Comparison of ENCODE assay signal across 1 cellular context in the genomic region with DNA sequence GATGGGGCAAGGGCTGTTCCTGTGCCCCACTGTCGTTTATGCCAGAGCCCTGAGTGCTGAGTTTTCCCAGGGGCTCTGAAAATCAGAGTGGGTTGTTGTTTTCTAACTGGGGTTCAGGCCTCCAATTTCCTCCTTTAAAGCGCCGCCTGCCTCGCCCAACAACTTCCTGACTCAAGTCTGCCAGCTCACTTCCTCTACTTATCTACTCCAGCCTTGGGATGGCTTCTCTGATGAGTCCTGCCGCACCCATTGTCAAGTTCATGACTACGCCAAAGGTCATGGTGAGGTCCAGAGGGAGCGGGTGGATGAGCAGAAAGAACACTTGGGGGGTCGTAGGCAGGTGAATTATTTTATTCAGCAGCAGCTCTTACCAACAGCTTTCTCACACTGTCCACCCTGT.
TF ChIP-seq lines count a peak whose summit lies in the region.

No MANE protein-coding gene starts in this region.

TF ChIP-seq in K562, 482 proteins besides CTCF, POLR2A, EP300 and RAD21 (continued from another document):
- TF ChIP-seq RCOR1 (IDR thresholded peaks at IDR 0.05; ENCODE audit: borderline replicate concordance in 1 of 2, low read depth in 2 of 2, low read length in 2 of 2) (peak in 1 of 2 experiments; percentile 51; a peak in 1 of 4 replicates), CBFA2T3 (IDR thresholded peaks at IDR 0.05) (peak; percentile 25; the same call in 1 of the 2 replicates), NR2C1 (IDR thresholded peaks at IDR 0.05) (no peak), NR2C1 (tag; IDR thresholded peaks at IDR 0.05) (peak; percentile 30; the same call in 1 of the 2 replicates), SMAD4 (CRISPR knock-in tag; conservative IDR thresholded peaks at IDR 0.05) (0 out of 2 replicates have a peak, but pooled peaks have one; percentile 43), NR2C2 (CRISPR knock-in tag; IDR thresholded peaks at IDR 0.05) (no peak), NR2C2 (tag; IDR thresholded peaks at IDR 0.05) (0 out of 2 replicates have a peak, but pooled peaks have one; percentile 49), ARID1B (IDR thresholded peaks at IDR 0.05) (peak; percentile 38), ESRRA (IDR thresholded peaks at IDR 0.05; ENCODE audit: borderline replicate concordance, low read depth) (peak; percentile 35; the same call in 1 of the 2 replicates), CTBP1 (IDR thresholded peaks at IDR 0.05; ENCODE audit: borderline replicate concordance) (peak; percentile 44; the same call in 1 of the 2 replicates), POLR3A (IDR thresholded peaks at IDR 0.05; ENCODE audit: borderline replicate concordance, extremely low read depth, insufficient read depth, insufficient read length) (no peak), CC2D1A (IDR thresholded peaks at IDR 0.05) (no peak), YY1 (IDR thresholded peaks at IDR 0.05; ENCODE audit: borderline replicate concordance in 1 of 3, control insufficient read depth in 1 of 3, extremely low read depth in 1 of 3, insufficient read depth in 3 of 3, insufficient read length in 1 of 3, insufficient replicate concordance in 2 of 3, low read depth in 1 of 3, low read length in 2 of 3) (peak in 1 of 3 experiments; percentile 10), PURB (CRISPR knock-in tag; IDR thresholded peaks at IDR 0.05; ENCODE audit: low read depth) (no peak), CREM (IDR thresholded peaks at IDR 0.05; ENCODE audit: low read depth) (peak; percentile 53; the same call in 1 of the 2 replicates), BRF1 (IDR thresholded peaks at IDR 0.05; ENCODE audit: borderline replicate concordance, extremely low read depth, insufficient read length) (no peak), ETV6 (IDR thresholded peaks at IDR 0.05; ENCODE audit: borderline replicate concordance in 1 of 2, low read depth in 2 of 2, low read length in 1 of 2) (0 out of 4 replicates have a peak, but pooled peaks of 1 of the 2 experiments have one; percentile 21), ETV6 (CRISPR knock-in tag; IDR thresholded peaks at IDR 0.05; ENCODE audit: borderline replicate concordance) (no peak), GABPA (tag; conservative IDR thresholded peaks at IDR 0.05; ENCODE audit: low read depth) (peak; percentile 57), ZNF830 (CRISPR knock-in tag; IDR thresholded peaks at IDR 0.05) (no peak), EHMT2 (IDR thresholded peaks at IDR 0.05) (peak; percentile 71), SPI1 (IDR thresholded peaks at IDR 0.05; ENCODE audit: borderline replicate concordance, low read depth, low read length) (peak; percentile 72; the same call in 1 of the 2 replicates)
- TF ChIP-seq, protein P1, sequence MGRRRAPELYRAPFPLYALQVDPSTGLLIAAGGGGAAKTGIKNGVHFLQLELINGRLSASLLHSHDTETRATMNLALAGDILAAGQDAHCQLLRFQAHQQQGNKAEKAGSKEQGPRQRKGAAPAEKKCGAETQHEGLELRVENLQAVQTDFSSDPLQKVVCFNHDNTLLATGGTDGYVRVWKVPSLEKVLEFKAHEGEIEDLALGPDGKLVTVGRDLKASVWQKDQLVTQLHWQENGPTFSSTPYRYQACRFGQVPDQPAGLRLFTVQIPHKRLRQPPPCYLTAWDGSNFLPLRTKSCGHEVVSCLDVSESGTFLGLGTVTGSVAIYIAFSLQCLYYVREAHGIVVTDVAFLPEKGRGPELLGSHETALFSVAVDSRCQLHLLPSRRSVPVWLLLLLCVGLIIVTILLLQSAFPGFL (CRISPR knock-in tag; IDR thresholded peaks at IDR 0.05), result no peak
- TF ChIP-seq, protein P2, sequence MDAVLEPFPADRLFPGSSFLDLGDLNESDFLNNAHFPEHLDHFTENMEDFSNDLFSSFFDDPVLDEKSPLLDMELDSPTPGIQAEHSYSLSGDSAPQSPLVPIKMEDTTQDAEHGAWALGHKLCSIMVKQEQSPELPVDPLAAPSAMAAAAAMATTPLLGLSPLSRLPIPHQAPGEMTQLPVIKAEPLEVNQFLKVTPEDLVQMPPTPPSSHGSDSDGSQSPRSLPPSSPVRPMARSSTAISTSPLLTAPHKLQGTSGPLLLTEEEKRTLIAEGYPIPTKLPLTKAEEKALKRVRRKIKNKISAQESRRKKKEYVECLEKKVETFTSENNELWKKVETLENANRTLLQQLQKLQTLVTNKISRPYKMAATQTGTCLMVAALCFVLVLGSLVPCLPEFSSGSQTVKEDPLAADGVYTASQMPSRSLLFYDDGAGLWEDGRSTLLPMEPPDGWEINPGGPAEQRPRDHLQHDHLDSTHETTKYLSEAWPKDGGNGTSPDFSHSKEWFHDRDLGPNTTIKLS (IDR thresholded peaks at IDR 0.05; ENCODE audit: borderline replicate concordance, low read depth), result 0 out of 2 replicates have a peak, but pooled peaks have one; percentile 50
- TF ChIP-seq, protein P3, sequence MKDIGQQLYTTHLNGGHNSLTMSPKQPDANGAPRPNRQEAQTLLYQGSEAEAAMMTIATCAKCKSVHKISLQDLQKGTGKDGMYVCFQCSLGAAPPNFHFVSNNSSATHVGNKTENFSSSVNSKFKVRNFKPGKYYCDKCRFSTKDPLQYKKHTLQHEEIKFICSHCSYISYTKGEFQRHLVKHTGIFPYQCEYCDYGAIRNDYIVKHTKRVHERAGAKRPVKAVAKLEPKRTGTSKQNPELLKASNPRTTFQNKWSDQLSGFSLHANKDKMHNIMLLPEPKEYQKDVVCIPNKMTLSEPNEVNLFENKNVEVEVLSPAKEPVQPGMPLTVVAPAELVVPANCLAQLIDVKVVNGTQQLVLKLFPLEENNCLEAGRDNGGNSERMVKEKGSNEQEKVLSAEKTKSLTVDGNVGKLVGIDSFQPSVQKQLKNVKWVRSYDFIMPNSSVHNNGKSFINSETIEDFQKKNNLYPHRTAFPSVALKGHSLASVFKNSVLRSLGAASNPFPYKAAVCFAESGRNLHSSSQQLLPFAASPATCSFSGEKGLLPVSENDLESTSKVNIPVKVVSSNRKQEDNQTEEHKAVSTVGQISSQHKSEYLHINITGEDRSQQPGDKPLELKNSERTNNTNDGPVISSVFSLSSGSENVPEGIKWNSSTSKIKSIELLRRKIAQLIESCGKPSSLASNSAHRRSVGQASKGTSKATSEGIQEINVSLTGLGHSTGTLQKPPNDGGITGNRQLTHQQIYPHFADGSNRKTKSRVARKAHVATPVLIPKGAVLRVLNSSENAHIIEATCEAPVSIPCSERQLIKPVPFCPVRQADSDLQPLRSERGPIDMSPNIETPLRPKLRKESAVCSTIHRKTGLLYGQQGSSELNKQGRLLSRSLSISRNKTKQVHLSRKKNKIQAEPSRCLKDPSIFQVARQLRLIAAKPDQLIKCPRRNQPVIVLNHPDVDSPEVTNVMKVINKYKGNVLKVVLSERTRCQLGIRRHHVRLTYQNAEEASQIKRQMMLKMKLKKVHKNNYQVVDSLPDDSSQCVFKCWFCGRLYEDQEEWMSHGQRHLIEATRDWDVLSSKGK (CRISPR knock-in tag; IDR thresholded peaks at IDR 0.05), result no peak
- TF ChIP-seq, protein P4, sequence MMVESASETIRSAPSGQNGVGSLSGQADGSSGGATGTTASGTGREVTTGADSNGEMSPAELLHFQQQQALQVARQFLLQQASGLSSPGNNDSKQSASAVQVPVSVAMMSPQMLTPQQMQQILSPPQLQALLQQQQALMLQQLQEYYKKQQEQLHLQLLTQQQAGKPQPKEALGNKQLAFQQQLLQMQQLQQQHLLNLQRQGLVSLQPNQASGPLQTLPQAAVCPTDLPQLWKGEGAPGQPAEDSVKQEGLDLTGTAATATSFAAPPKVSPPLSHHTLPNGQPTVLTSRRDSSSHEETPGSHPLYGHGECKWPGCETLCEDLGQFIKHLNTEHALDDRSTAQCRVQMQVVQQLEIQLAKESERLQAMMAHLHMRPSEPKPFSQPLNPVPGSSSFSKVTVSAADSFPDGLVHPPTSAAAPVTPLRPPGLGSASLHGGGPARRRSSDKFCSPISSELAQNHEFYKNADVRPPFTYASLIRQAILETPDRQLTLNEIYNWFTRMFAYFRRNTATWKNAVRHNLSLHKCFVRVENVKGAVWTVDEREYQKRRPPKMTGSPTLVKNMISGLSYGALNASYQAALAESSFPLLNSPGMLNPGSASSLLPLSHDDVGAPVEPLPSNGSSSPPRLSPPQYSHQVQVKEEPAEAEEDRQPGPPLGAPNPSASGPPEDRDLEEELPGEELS (CRISPR knock-in tag; IDR thresholded peaks at IDR 0.05; ENCODE audit: borderline replicate concordance), result no peak
